Comparison of ENCODE assay signal across 8 cellular contexts in genomic region chr4:173370477-173371291, GRCh38. TPM values are rescaled to one million over a fixed set of nuclear protein-coding genes. Genes with fewer than 3 reads are reported as not detected.
DNase-seq lines count a peak whose midpoint lies in the region; ATAC-seq lines count a peak whose summit lies in the region.

SAP30 (plus strand) TSS chr4:173370954; CDS start chr4:173371183, 229 bp downstream.

- H3K36me3 Mint-ChIP-seq in activated CD8-positive, alpha-beta memory T cell treated with anti-CD3 and anti-CD28 coated beads, Interleukin-2, amount 10 ng/mL, durations not matched to agents 7 days and 5 days, result peaks cover 23% of the 10 kb centered on the region

- peak; percentile 70 for ATAC-seq in GM21381 (IDR thresholded peaks at IDR 0.05; ENCODE audit: unreplicated experiment)
- peak; percentile 79 for ATAC-seq in activated CD8-positive, alpha-beta memory T cell treated with anti-CD3 and anti-CD28 coated beads, Interleukin-2, amount 10 ng/mL, durations not matched to agents 7 days and 5 days

- peak within 1 kb of the TSS in 1 of 2 experiments; percentile 90 for H3K23ac ChIP-seq in mesenchymal stem cell (ENCODE audit: low read length in 2 of 2)

- peak within 1 kb of the TSS; percentile 98 for H3K4me3 Mint-ChIP-seq in activated CD8-positive, alpha-beta memory T cell treated with anti-CD3 and anti-CD28 coated beads, Interleukin-2, amount 10 ng/mL, durations not matched to agents 7 days and 5 days

- H2BK12ac ChIP-seq in mesenchymal stem cell (ENCODE audit: low read length in 2 of 2), result peak within 1 kb of the TSS in 1 of 2 experiments; percentile 72

- H3K27me3 ChIP-seq in NT2/D1 (ENCODE audit: insufficient read depth, insufficient read length) (no peaks in the 10 kb centered on the region), endocrine pancreas (ENCODE audit: control insufficient read depth, insufficient read depth, low read length) (no peaks in the 10 kb centered on the region), mesenchymal stem cell (ENCODE audit: control insufficient read depth in 1 of 2, insufficient read depth in 1 of 2, low read length in 2 of 2) (no peaks in the 10 kb centered on the region)

- H3K18ac ChIP-seq in mesenchymal stem cell (ENCODE audit: low read depth in 1 of 2, low read length in 2 of 2), result peak within 1 kb of the TSS; percentile 72 to 85

- H4K91ac ChIP-seq in mesenchymal stem cell (ENCODE audit: low read length), result no peak within 1 kb of the TSS

- no peaks in the 10 kb centered on the region for H3K9me3 ChIP-seq in NT2/D1 (ENCODE audit: insufficient read depth, low read length)
- H3K9me3 ChIP-seq in endocrine pancreas (ENCODE audit: control insufficient read depth, low read length), result no peaks in the 10 kb centered on the region
- no peaks in the 10 kb centered on the region for H3K9me3 ChIP-seq in mesenchymal stem cell (ENCODE audit: control insufficient read depth, low read length)

- H3K4me1 ChIP-seq in NT2/D1 (ENCODE audit: insufficient read depth, insufficient read length) (no peaks in the 10 kb centered on the region), endocrine pancreas (ENCODE audit: control insufficient read depth, insufficient read depth, low read length) (peaks cover 16% of the 10 kb centered on the region), mesenchymal stem cell (ENCODE audit: control insufficient read depth, insufficient read depth, low read depth, low read length) (no peaks in the 10 kb centered on the region)

- peak within 1 kb of the TSS; percentile 99 for H3K27ac Mint-ChIP-seq in activated CD8-positive, alpha-beta memory T cell treated with anti-CD3 and anti-CD28 coated beads, Interleukin-2, amount 10 ng/mL, durations not matched to agents 7 days and 5 days

- CTCF ChIA-PET in activated CD8-positive, alpha-beta memory T cell treated with anti-CD3 and anti-CD28 coated beads, Interleukin-2, amount 10 ng/mL, durations not matched to agents 7 days and 5 days (lab: Charles Lee), result interaction anchor here (0.7 to 7.1 kb wide), 6 partner anchors 37 to 357 kb away, joined by 3 to 55 read pairs (median 4); partner anchors contain the start of gene HMGB2

- peak within 1 kb of the TSS; percentile 75 for H2AFZ ChIP-seq in mesenchymal stem cell (ENCODE audit: low read depth, low read length)

- H2AK5ac ChIP-seq in mesenchymal stem cell (ENCODE audit: low read length, severe bottlenecking), result no peak within 1 kb of the TSS

- H3K14ac ChIP-seq in mesenchymal stem cell (ENCODE audit: low read length in 2 of 2), result peak within 1 kb of the TSS in 1 of 2 experiments; percentile 74

- H3K79me1 ChIP-seq in mesenchymal stem cell (replicated peaks; ENCODE audit: low read length, poor library complexity, severe bottlenecking), result peaks cover 8% of the 10 kb centered on the region

- H3K36me3 ChIP-seq in NT2/D1 (ENCODE audit: insufficient read depth, insufficient read length, low read length) (no peaks in the 10 kb centered on the region), endocrine pancreas (ENCODE audit: control insufficient read depth, insufficient read depth, low read length) (no peaks in the 10 kb centered on the region), mesenchymal stem cell (ENCODE audit: control insufficient read depth in 1 of 2, insufficient read depth in 2 of 2, low read depth in 1 of 2, low read length in 2 of 2) (peaks cover 3 to 10% of the 10 kb centered on the region in 2 experiments)

- peak within 1 kb of the TSS; percentile 94 for H3K4me2 ChIP-seq in mesenchymal stem cell (ENCODE audit: low read length, poor library complexity, severe bottlenecking)

- H2BK15ac ChIP-seq in mesenchymal stem cell (ENCODE audit: low read depth, poor library complexity, severe bottlenecking), result peak within 1 kb of the TSS; percentile 67

- H3K27ac ChIP-seq in mesenchymal stem cell (ENCODE audit: low read length, poor library complexity, severe bottlenecking), result peak within 1 kb of the TSS; percentile 86

- WGBS in mesenchymal stem cell, result under 1% methylated on average over 70 of the region's 72 CpGs

- peaks cover 45% of the 10 kb centered on the region for H3K4me1 Mint-ChIP-seq in activated CD8-positive, alpha-beta memory T cell treated with anti-CD3 and anti-CD28 coated beads, Interleukin-2, amount 10 ng/mL, durations not matched to agents 7 days and 5 days

- peak within 1 kb of the TSS; percentile 79 for H3K9ac ChIP-seq in NT2/D1 (ENCODE audit: insufficient read length, low read depth)
- H3K9ac ChIP-seq in endocrine pancreas (ENCODE audit: control insufficient read depth, insufficient read depth, low read length), result peak within 1 kb of the TSS; percentile 98
- H3K9ac ChIP-seq in mesenchymal stem cell (ENCODE audit: low read length), result peak within 1 kb of the TSS; percentile 95

- H4K8ac ChIP-seq in mesenchymal stem cell (ENCODE audit: low read length), result peak within 1 kb of the TSS; percentile 69

- H3K4me3 ChIP-seq in NT2/D1 (ENCODE audit: insufficient read length, low read depth) (peak within 1 kb of the TSS; percentile 81), endocrine pancreas (ENCODE audit: control insufficient read depth, insufficient read depth, low read length) (peak within 1 kb of the TSS; percentile 96), mesenchymal stem cell (ENCODE audit: insufficient read depth in 1 of 2, low read depth in 1 of 2, low read length in 2 of 2) (peak within 1 kb of the TSS; percentile 92 to 96)

- H3K9me3 Mint-ChIP-seq in activated CD8-positive, alpha-beta memory T cell treated with anti-CD3 and anti-CD28 coated beads, Interleukin-2, amount 10 ng/mL, durations not matched to agents 7 days and 5 days (ENCODE audit: low read depth), result no peaks in the 10 kb centered on the region

- peak within 1 kb of the TSS; percentile 82 for H2BK120ac ChIP-seq in mesenchymal stem cell (ENCODE audit: low read depth, low read length)

- peak within 1 kb of the TSS in 1 of 2 experiments; percentile 90 for H3K4ac ChIP-seq in mesenchymal stem cell (ENCODE audit: low read depth in 1 of 2, low read length in 2 of 2)

- peak; percentile 99 for DNase-seq in COR-L47 (lab: John Stamatoyannopoulos, UW)
- DNase-seq in HUDEP-2 (lab: John Stamatoyannopoulos, UW; ENCODE audit: unreplicated experiment in 76 of 76), result peak; percentile 45 to 97 (median 94)
- DNase-seq in NT2/D1 (ENCODE audit: low read depth, low spot score), result peak; percentile 93
- DNase-seq in activated CD8-positive, alpha-beta memory T cell treated with anti-CD3 and anti-CD28 coated beads, Interleukin-2, amount 10 ng/mL, durations not matched to agents 7 days and 5 days, result peak; percentile 98
- peak; percentile 99 for DNase-seq in mesenchymal stem cell
- DNase-seq in stimulated activated CD8-positive, alpha-beta memory T cell treated with anti-CD3 and anti-CD28 coated beads, Interleukin-12 subunit alpha, Interleukin-12 subunit beta, amount 100 ng/mL, for 4 hours (ENCODE audit: low read depth), result peak; percentile 95

- no peak within 1 kb of the TSS for H2BK5ac ChIP-seq in mesenchymal stem cell (ENCODE audit: low read depth, low read length, poor library complexity, severe bottlenecking)

- no peaks in the 10 kb centered on the region for H3K27me3 Mint-ChIP-seq in activated CD8-positive, alpha-beta memory T cell treated with anti-CD3 and anti-CD28 coated beads, Interleukin-2, amount 10 ng/mL, durations not matched to agents 7 days and 5 days

RNA-seq across cellular contexts. Expression of gene SAP30, which starts in this region (rescaled TPM):
- 10 to 100 TPM; 32.7 to 34.0 TPM for total RNA-seq in activated CD8-positive, alpha-beta memory T cell treated with anti-CD3 and anti-CD28 coated beads, Interleukin-2, amount 10 ng/mL, durations not matched to agents 7 days and 5 days
- polyA plus RNA-seq in mesenchymal stem cell (2013, experiment 1 of 2), result 8.2 TPM
- 9.6 TPM for polyA plus RNA-seq in mesenchymal stem cell (2013, experiment 2 of 2)

Comparison
In these comparisons a context has a peak if more than half of its experiments do, and no peak if none do; other contexts are left out.
1. Peak in every context shown above with its lines: DNase-seq, ATAC-seq, H3K4me3 ChIP-seq and H3K27ac ChIP-seq.